In genomic region chr12:121581681-121582439, GRCh38 we compare ENCODE assay signal across 8 cellular contexts. TPM values are rescaled to one million over a fixed set of nuclear protein-coding genes. Genes with fewer than 3 reads are reported as not detected.
A peak's percentile ranks its signal among the peaks of the same experiment; 100 is the strongest.
DNase-seq lines count a peak whose midpoint lies in the region; ATAC-seq, FAIRE-seq and TF ChIP-seq lines count a peak whose summit lies in the region.

No MANE protein-coding gene starts in this region.

- H3K9me3 ChIP-seq in OCI-LY7 (ENCODE audit: low read length): no peaks in the 10 kb centered on the region

- H3K4me3 Mint-ChIP-seq in dendritic cell treated with granulocyte-macrophage colony-stimulating factor and Interleukin-4, amounts not matched to agents 40 ng/mL and 50 ng/mL, for 4 days: peak overlapping the region; percentile 86

- POLR2A ChIA-PET in OCI-LY7 (lab: Charles Lee): interaction anchor here (1.0 kb wide), 2 partner anchors 68 to 86 kb away, joined by 3 to 4 read pairs; no protein-coding TSS in a partner anchor

- ATAC-seq in GM21619 (IDR thresholded peaks at IDR 0.05; ENCODE audit: unreplicated experiment) (no peak), HG03565 (IDR thresholded peaks at IDR 0.05; ENCODE audit: unreplicated experiment) (no peak), HG02678 (IDR thresholded peaks at IDR 0.05; ENCODE audit: unreplicated experiment) (no peak)

- H2AFZ ChIP-seq in OCI-LY7 (ENCODE audit: low read length): peak overlapping the region; percentile 91; the same call in 1 of the 2 replicates

- peak overlapping the region; percentile 98 for H3K27ac Mint-ChIP-seq in dendritic cell treated with granulocyte-macrophage colony-stimulating factor and Interleukin-4, amounts not matched to agents 40 ng/mL and 50 ng/mL, for 4 days

- H3K27ac ChIP-seq in OCI-LY7 (ENCODE audit: low read depth, low read length, poor library complexity, severe bottlenecking) (peak overlapping the region; percentile 78), urinary bladder (ENCODE audit: low read depth) (no peak overlapping the region)

- peaks cover 17% of the 10 kb centered on the region; the same call in 1 of the 2 replicates for H3K79me2 ChIP-seq in OCI-LY7 (ENCODE audit: insufficient read depth, low read depth, low read length)

- no peaks in the 10 kb centered on the region for H4K20me1 ChIP-seq in OCI-LY7 (ENCODE audit: insufficient read depth, low read length)

- H3K4me2 ChIP-seq in OCI-LY7 (ENCODE audit: low read length): peak overlapping the region; percentile 91

- H3K36me3 ChIP-seq in OCI-LY7 (ENCODE audit: insufficient read depth, low read length) (no peaks in the 10 kb centered on the region), urinary bladder (ENCODE audit: insufficient read depth) (no peaks in the 10 kb centered on the region)

- peak; percentile 83 for FAIRE-seq in G401.6 (lab: Jason Lieb, UNC)

- no peaks in the 10 kb centered on the region for H3K27me3 Mint-ChIP-seq in dendritic cell treated with granulocyte-macrophage colony-stimulating factor and Interleukin-4, amounts not matched to agents 40 ng/mL and 50 ng/mL, for 4 days

- CTCF ChIA-PET in OCI-LY7 (lab: Charles Lee; ENCODE audit: unreplicated experiment): interaction anchor here (1.0 kb wide), 1 partner anchor 28 kb away, joined by 4 read pairs; no protein-coding TSS in a partner anchor

- no peaks in the 10 kb centered on the region for H3K36me3 Mint-ChIP-seq in dendritic cell treated with granulocyte-macrophage colony-stimulating factor and Interleukin-4, amounts not matched to agents 40 ng/mL and 50 ng/mL, for 4 days (ENCODE audit: low read depth)

- TSS peak; percentile 62 for BruUV-seq in OCI-LY7 (replicated peaks; lab: Mats Ljungman, UMichigan)

- 0 out of 2 replicates have a peak, but pooled peaks have one; percentile 15 for TF ChIP-seq CTCF in OCI-LY7 (conservative IDR thresholded peaks at IDR 0.05; ENCODE audit: low read length)

- H3K4me1 ChIP-seq in OCI-LY7 (ENCODE audit: insufficient read depth, low read length, poor library complexity, severe bottlenecking) (peaks cover 36% of the 10 kb centered on the region), urinary bladder (ENCODE audit: insufficient read depth) (no peaks in the 10 kb centered on the region)

- intact Hi-C loops in OCI-LY7 (cut with micrococcal nuclease; ENCODE audit: unreplicated experiment): loop anchor here (1.0 to 2.0 kb wide), 2 partner anchors 42 to 45 kb away; no protein-coding TSS in a partner anchor
- intact Hi-C loops in dendritic cell treated with granulocyte-macrophage colony-stimulating factor and Interleukin-4, amounts not matched to agents 40 ng/mL and 50 ng/mL, for 4 days (cut with micrococcal nuclease): loop anchor here (5.0 kb wide), 1 partner anchor 45 kb away; the partner anchor contains the start of gene ORAI1

- H3K4me1 Mint-ChIP-seq in dendritic cell treated with granulocyte-macrophage colony-stimulating factor and Interleukin-4, amounts not matched to agents 40 ng/mL and 50 ng/mL, for 4 days (ENCODE audit: low read depth): peaks cover 40% of the 10 kb centered on the region

- 24% methylated on average over 17 of the region's 17 CpGs for WGBS in urinary bladder

- no peaks in the 10 kb centered on the region for H3K9me2 ChIP-seq in OCI-LY7 (ENCODE audit: insufficient read depth, low read length)

- peak overlapping the region; percentile 79 for H3K4me3 ChIP-seq in OCI-LY7 (ENCODE audit: low read depth, low read length, poor library complexity, severe bottlenecking)
- peak overlapping the region; percentile 26 for H3K4me3 ChIP-seq in urinary bladder (ENCODE audit: low read depth, low read length)

- peak; percentile 46 for DNase-seq in OCI-LY7 (ENCODE audit: low spot score)
- peak; percentile 52 for DNase-seq in midbrain (lab: John Stamatoyannopoulos, UW)

- no peaks in the 10 kb centered on the region for H3K9me3 Mint-ChIP-seq in dendritic cell treated with granulocyte-macrophage colony-stimulating factor and Interleukin-4, amounts not matched to agents 40 ng/mL and 50 ng/mL, for 4 days

RNA-seq across cellular contexts. Expression of gene KDM2B, which starts 1.0 kb away (rescaled TPM):
- total RNA-seq in OCI-LY7 (2014; rRNA removed; shearing (Covaris generic)): 75.1 and 78.5 TPM in 2 replicates
- total RNA-seq in OCI-LY7 (2022) (88.0 and 93.6 TPM in 2 replicates), urinary bladder (23.3 TPM)
- 18.7 TPM for polyA plus RNA-seq in urinary bladder

RNA-seq across cellular contexts. Expression of gene ORAI1, which starts 44.5 kb away (rescaled TPM):
- 3.3 and 9.5 TPM in 2 replicates for total RNA-seq in OCI-LY7 (2014; rRNA removed; shearing (Covaris generic))
- total RNA-seq in OCI-LY7 (2022) (19.1 and 20.1 TPM in 2 replicates), urinary bladder (5.9 TPM)
- 31.3 TPM for polyA plus RNA-seq in urinary bladder
